3 cellular contexts compared by ENCODE assay signal in genomic region chr2:72526623-72527022, GRCh38.
TF ChIP-seq lines count a peak whose summit lies in the region.

No MANE protein-coding gene starts in this region.

TF ChIP-seq in HepG2, 621 proteins besides CTCF, POLR2A, EP300 and RAD21:
- TF ChIP-seq KDM4B (CRISPR knock-in tag; IDR thresholded peaks at IDR 0.05): no peak
- TF ChIP-seq MAFK (conservative IDR thresholded peaks at IDR 0.05 in 1 of 2, IDR thresholded peaks at IDR 0.05 in 1 of 2; ENCODE audit: low read length in 2 of 2): peak; percentile 97 to 100
- peak; percentile 98 for TF ChIP-seq MAFF (IDR thresholded peaks at IDR 0.05; ENCODE audit: low read depth, low read length)

TF ChIP-seq in IMR-90, 13 proteins besides CTCF, POLR2A, EP300 and RAD21:
- TF ChIP-seq MAFK (IDR thresholded peaks at IDR 0.05; ENCODE audit: low read depth, low read length) (peak; percentile 99), MAZ (IDR thresholded peaks at IDR 0.05; ENCODE audit: borderline replicate concordance, low read depth, low read length) (no peak)
TF ChIP-seq in IMR-90: peak in this region for 1.

TF ChIP-seq in K562, 482 proteins besides CTCF, POLR2A, EP300 and RAD21:
- TF ChIP-seq ZNF316 (IDR thresholded peaks at IDR 0.05): peak; percentile 98
- no peak for TF ChIP-seq ZFP91 (CRISPR knock-in tag; IDR thresholded peaks at IDR 0.05)
- no peak for TF ChIP-seq NEUROD1 (IDR thresholded peaks at IDR 0.05; ENCODE audit: borderline replicate concordance, low read depth, low read length, partially characterized antibody)
- TF ChIP-seq CBX1 (IDR thresholded peaks at IDR 0.05; ENCODE audit: low read depth): no peak
- TF ChIP-seq MAFF (IDR thresholded peaks at IDR 0.05; ENCODE audit: low read length): peak; percentile 97
- TF ChIP-seq ZNF76 (CRISPR knock-in tag; IDR thresholded peaks at IDR 0.05; ENCODE audit: borderline replicate concordance): no peak
- peak; percentile 98 for TF ChIP-seq MAFK (IDR thresholded peaks at IDR 0.05; ENCODE audit: low read length)
- no peak for TF ChIP-seq ZNF239 (CRISPR knock-in tag; IDR thresholded peaks at IDR 0.05)
- TF ChIP-seq C11orf30 (IDR thresholded peaks at IDR 0.05; ENCODE audit: low read depth): peak; percentile 94
- no peak for TF ChIP-seq CEBPG (CRISPR knock-in tag; IDR thresholded peaks at IDR 0.05)
- no peak for TF ChIP-seq CEBPG (tag; conservative IDR thresholded peaks at IDR 0.05 in 1 of 2, IDR thresholded peaks at IDR 0.05 in 1 of 2)
- peak; percentile 92 for TF ChIP-seq MAFG (tag; conservative IDR thresholded peaks at IDR 0.05)
- no peak for TF ChIP-seq ZBTB1 (CRISPR knock-in tag; IDR thresholded peaks at IDR 0.05; ENCODE audit: borderline replicate concordance, low read depth)
